ENCODE assay signal across 9 cellular contexts in the genomic region with DNA sequence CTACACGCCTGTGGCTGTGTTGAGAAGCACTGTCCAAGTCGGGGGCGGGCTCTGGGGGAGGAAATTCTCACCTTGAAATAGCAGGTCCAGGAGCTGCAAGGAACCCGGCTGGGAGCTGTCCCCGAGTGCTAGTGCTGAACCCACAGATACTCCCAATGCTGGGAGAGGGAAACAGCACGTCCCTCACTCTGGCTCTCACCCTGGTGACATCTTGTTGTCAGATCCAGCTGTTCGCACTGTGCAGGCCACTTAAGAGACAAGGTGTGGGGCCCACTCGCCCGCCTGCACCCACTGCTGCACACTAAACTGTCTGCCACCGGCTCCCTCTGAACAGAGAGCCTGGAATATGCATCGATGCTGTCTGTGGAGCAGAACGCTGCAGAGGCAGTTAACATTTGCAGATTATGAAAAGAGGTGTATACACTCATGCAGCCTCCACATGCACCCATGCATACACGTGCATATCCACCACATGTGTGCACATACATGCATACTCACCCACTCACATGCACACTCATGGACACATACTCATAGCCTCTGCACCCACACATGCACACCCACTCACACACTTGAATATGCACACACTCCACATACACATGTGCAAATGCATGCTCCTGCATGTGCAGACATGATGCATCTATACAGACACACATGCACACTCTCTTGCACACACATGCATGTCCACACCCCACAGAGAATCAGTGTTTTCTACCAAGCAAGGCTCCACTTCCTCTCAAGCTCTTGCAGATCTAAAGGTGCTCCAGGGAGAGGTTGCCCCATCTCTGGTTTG. TPM values are rescaled to one million over a fixed set of nuclear protein-coding genes. Genes with fewer than 3 reads are reported as not detected.
DNase-seq lines count a peak whose midpoint lies in the region; ATAC-seq lines count a peak whose summit lies in the region.
"Had no signal": no experiment of that assay in that cellular context is flagged by ENCODE, and none has a peak within 500 bp of the region (broad histone marks: within the 10 kb centered on the region; RNA-seq: fewer than 3 reads in every experiment).

No MANE protein-coding gene starts in this region.

- peak; percentile 51 for ATAC-seq in Right ventricle myocardium superior (ENCODE audit: poor library complexity)
- peak; percentile 57 for ATAC-seq in left ventricle myocardium superior
- no peak for ATAC-seq in HG02885 (IDR thresholded peaks at IDR 0.05; ENCODE audit: poor library complexity, unreplicated experiment)

- DNase-seq in Right ventricle myocardium superior (peak; percentile 54), cardiac septum (ENCODE audit: low spot score) (no peak), left ventricle myocardium superior (peak; percentile 68), NCI-H2107 (lab: John Stamatoyannopoulos, UW) (no peak), NCI-H69 (lab: John Stamatoyannopoulos, UW) (no peak)
- peak; percentile 43 for DNase-seq in activated T-cell treated with anti-CD3 and anti-CD28 coated beads, Interleukin-2, amount 50 U/mL, for 24 hours
- peak; percentile 25 for DNase-seq in stimulated activated CD4-positive, alpha-beta T cell treated with anti-CD3 and anti-CD28 coated beads, Interleukin-4, amount 100 ng/mL, for 1 hour

- H3K27ac Mint-ChIP-seq in activated T-cell treated with anti-CD3 and anti-CD28 coated beads, Interleukin-2, amount 50 U/mL, for 24 hours, result no peak overlapping the region

- no peaks in the 10 kb centered on the region for H3K4me1 Mint-ChIP-seq in activated T-cell treated with anti-CD3 and anti-CD28 coated beads, Interleukin-2, amount 50 U/mL, for 24 hours (ENCODE audit: low read depth)
- H3K4me1 Mint-ChIP-seq: CD4-positive, CD25-positive, alpha-beta regulatory T cell had no signal

- H3K9me3 Mint-ChIP-seq in activated T-cell treated with anti-CD3 and anti-CD28 coated beads, Interleukin-2, amount 50 U/mL, for 24 hours, result no peaks in the 10 kb centered on the region

- intact Hi-C loops in Right ventricle myocardium superior (cut with DNase I), result no loop called here
- intact Hi-C loops in cardiac septum (cut with DNase I), result no loop called here
- intact Hi-C loops in left ventricle myocardium superior (cut with micrococcal nuclease), result no loop called here

- no peak overlapping the region for H3K4me3 Mint-ChIP-seq in activated T-cell treated with anti-CD3 and anti-CD28 coated beads, Interleukin-2, amount 50 U/mL, for 24 hours
- H3K4me3 Mint-ChIP-seq: CD4-positive, CD25-positive, alpha-beta regulatory T cell had no signal

- peaks cover 6% of the 10 kb centered on the region for H3K27me3 Mint-ChIP-seq in activated T-cell treated with anti-CD3 and anti-CD28 coated beads, Interleukin-2, amount 50 U/mL, for 24 hours

- no peaks in the 10 kb centered on the region for H3K36me3 Mint-ChIP-seq in activated T-cell treated with anti-CD3 and anti-CD28 coated beads, Interleukin-2, amount 50 U/mL, for 24 hours (ENCODE audit: low read depth)
- H3K36me3 Mint-ChIP-seq: CD4-positive, CD25-positive, alpha-beta regulatory T cell had no signal

RNA-seq across cellular contexts. Expression of a gene that starts 42.0 kb away (rescaled TPM):
- total RNA-seq in Right ventricle myocardium superior (not detected), cardiac septum (0.13 TPM), left ventricle myocardium superior (not detected)
- total RNA-seq: CD4-positive, CD25-positive, alpha-beta regulatory T cell had no signal

Comparison
In these comparisons a context has a peak if more than half of its experiments do, and no peak if none do; other contexts are left out.
1. DNase-seq: peak in Right ventricle myocardium superior (single experiment), activated T-cell treated with anti-CD3 and anti-CD28 coated beads, Interleukin-2, amount 50 U/mL, for 24 hours (single experiment), left ventricle myocardium superior (single experiment) and stimulated activated CD4-positive, alpha-beta T cell treated with anti-CD3 and anti-CD28 coated beads, Interleukin-4, amount 100 ng/mL, for 1 hour (single experiment); none in cardiac septum (single experiment), NCI-H2107 (single experiment) and NCI-H69 (single experiment).